ENCODE assay signal across 20 cellular contexts in genomic region chr14:33357225-33358010, GRCh38.
DNase-seq lines count a peak whose midpoint lies in the region; TF ChIP-seq lines count a peak whose summit lies in the region.
"Had no signal": no experiment of that assay in that cellular context is flagged by ENCODE, and none has a peak within 500 bp of the region (broad histone marks: within the 10 kb centered on the region; RNA-seq: fewer than 3 reads in every experiment).

No MANE protein-coding gene starts in this region.

- POLR2A ChIA-PET in HEK293 (lab: Yijun Ruan, JAX): no interaction called here

- peak; percentile 59 for DNase-seq in COLO668 (lab: John Stamatoyannopoulos, UW; ENCODE audit: unreplicated experiment)
- peak; percentile 58 for DNase-seq in SHP77 treated with DMSO at 0.1 percent for 48 hours (lab: John Stamatoyannopoulos, UW)
- DNase-seq in medulla oblongata (ENCODE audit: extremely low spot score): peak; percentile 73
- no peak for DNase-seq in NOMO-1 treated with dmso at 0.1 percent for 144 hours (lab: John Stamatoyannopoulos, UW; ENCODE audit: unreplicated experiment)
- DNase-seq in SW 1271 (lab: John Stamatoyannopoulos, UW): no peak
- DNase-seq in iPS-NIHi11 (ENCODE audit: low spot score): no peak
- DNase-seq in NCI-H146 treated with DMSO at 0.1 percent for 48 hours (lab: John Stamatoyannopoulos, UW; ENCODE audit: unreplicated experiment): no peak
- DNase-seq: activated CD4-positive, alpha-beta memory T cell treated with anti-CD3 and anti-CD28 coated beads, Interleukin-2, amount 10 ng/mL, durations not matched to agents 7 days and 5 days; activated naive CD8-positive, alpha-beta T cell treated with anti-CD3 and anti-CD28 coated beads for 36 hours; activated T-cell treated with anti-CD3 and anti-CD28 coated beads, Interleukin-2, amount 50 U/mL, for 48 hours; endodermal cell; lower lobe of right lung; natural killer cell; NCI-H1930; retina; stimulated activated CD4-positive, alpha-beta T cell treated with anti-CD3 and anti-CD28 coated beads, Interleukin-2, amount 100 ng/mL, for 24 hours; testis had no signal

- peaks cover 5% of the 10 kb centered on the region; the same call in 1 of the 2 replicates for H3K4me1 ChIP-seq in HEK293 (ENCODE audit: control insufficient read depth, insufficient read depth, low read length)
- H3K4me1 ChIP-seq: lower lobe of right lung, testis had no signal

- H3K27ac ChIP-seq in HEK293 (ENCODE audit: extremely low read depth, low read depth, low read length): no peak overlapping the region
- H3K27ac ChIP-seq: HL-60, lower lobe of right lung, SK-N-MC, testis had no signal

- no peak for TF ChIP-seq CTCF in HEK293 (tag by site-specific recombination; IDR thresholded peaks at IDR 0.05)

- CTCF ChIA-PET in HEK293 (lab: Yijun Ruan, JAX): interaction anchor here (0.6 kb wide), 2 partner anchors 32 to 1333 kb away, joined by 3 read pairs; no protein-coding TSS in a partner anchor

- no peaks in the 10 kb centered on the region for H3K36me3 ChIP-seq in HEK293 (ENCODE audit: control insufficient read depth in 2 of 2, insufficient read depth in 1 of 2, low read length in 2 of 2)
- H3K36me3 ChIP-seq: lower lobe of right lung had no signal

- H3K9me3 ChIP-seq in HEK293 (ENCODE audit: control insufficient read depth, insufficient read depth, low read depth, low read length): no peaks in the 10 kb centered on the region
- H3K9me3 ChIP-seq: lower lobe of right lung, testis had no signal

- no peak overlapping the region for H3K4me3 ChIP-seq in HEK293 (ENCODE audit: low read depth, low read length)
- H3K4me3 ChIP-seq: lower lobe of right lung, SK-N-MC, testis had no signal

TF ChIP-seq in HEK293, 187 proteins besides CTCF, POLR2A, EP300 and RAD21:
- TF ChIP-seq ZFHX2 (tag by site-specific recombination; conservative IDR thresholded peaks at IDR 0.05) (peak; percentile 24; the same call in 1 of the 2 replicates), ZBTB11 (tag by site-specific recombination; conservative IDR thresholded peaks at IDR 0.05; ENCODE audit: low read depth) (no peak), KLF7 (tag by site-specific recombination; IDR thresholded peaks at IDR 0.05; ENCODE audit: borderline replicate concordance) (no peak), ZNF488 (tag by site-specific recombination; IDR thresholded peaks at IDR 0.05) (no peak), ZNF18 (tag by site-specific recombination; IDR thresholded peaks at IDR 0.05) (0 out of 2 replicates have a peak, but pooled peaks have one; percentile 41), ZSCAN18 (tag by site-specific recombination; IDR thresholded peaks at IDR 0.05) (no peak), MEIS1 (CRISPR knock-in tag; IDR thresholded peaks at IDR 0.05; ENCODE audit: borderline replicate concordance) (no peak), KLF10 (tag by site-specific recombination; IDR thresholded peaks at IDR 0.05) (no peak)

Comparison
In these comparisons a context has a peak if more than half of its experiments do, and no peak if none do; other contexts are left out.
1. DNase-seq: peak in COLO668 (single experiment), SHP77 treated with DMSO at 0.1 percent for 48 hours (single experiment) and medulla oblongata (single experiment); none in NOMO-1 treated with dmso at 0.1 percent for 144 hours (single experiment), SW 1271 (0 of 2), iPS-NIHi11 (single experiment) and NCI-H146 treated with DMSO at 0.1 percent for 48 hours (single experiment).